ENCODE assay signal across 15 cellular contexts in the genomic region with DNA sequence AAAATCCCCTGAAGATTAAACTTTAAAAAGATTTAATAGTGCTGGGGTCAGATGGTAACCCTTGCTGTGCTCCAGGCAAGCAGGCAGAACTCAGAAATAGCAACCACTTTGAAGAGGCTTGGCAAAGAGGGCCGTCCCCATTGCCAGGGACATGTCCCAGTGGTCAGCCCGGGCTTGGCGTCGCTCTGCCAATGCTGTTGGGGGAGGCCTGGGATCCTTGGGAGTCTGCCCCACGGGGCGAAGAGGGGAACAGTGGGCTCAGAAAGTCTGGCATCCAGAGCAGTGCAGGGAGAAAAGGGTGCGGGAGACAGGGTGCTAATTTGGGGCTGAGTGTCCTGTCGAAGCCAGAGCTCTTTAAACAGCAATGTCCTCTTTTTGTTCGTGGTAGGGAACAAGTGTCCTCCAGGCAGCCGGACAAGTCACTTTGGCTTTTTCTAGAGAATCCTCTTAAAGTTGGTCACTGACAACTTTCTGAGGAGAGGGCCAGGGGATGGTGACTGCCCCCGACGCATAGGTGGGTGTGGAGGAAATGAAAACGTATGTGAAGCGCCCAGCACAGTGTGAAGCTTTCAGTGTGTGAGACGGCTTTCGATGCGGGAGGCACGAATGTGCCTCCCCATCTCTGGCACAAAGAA. TPM values are rescaled to one million over a fixed set of nuclear protein-coding genes. Genes with fewer than 3 reads are reported as not detected.
DNase-seq lines count a peak whose midpoint lies in the region; ATAC-seq and TF ChIP-seq lines count a peak whose summit lies in the region.
"Had no signal": no experiment of that assay in that cellular context is flagged by ENCODE, and none has a peak within 500 bp of the region (broad histone marks: within the 10 kb centered on the region; RNA-seq: fewer than 3 reads in every experiment).

No MANE protein-coding gene starts in this region.

- H3K4me3 ChIP-seq in endodermal cell (ENCODE audit: low read length) (no peak overlapping the region), right cardiac atrium (ENCODE audit: low read length) (no peak overlapping the region)
- H3K4me3 ChIP-seq: Peyer's patch had no signal

- no peak overlapping the region for H3K4me3 Mint-ChIP-seq in endodermal cell
- H3K4me3 Mint-ChIP-seq in activated naive CD8-positive, alpha-beta T cell treated with anti-CD3 and anti-CD28 coated beads, Interleukin-2, amount 50 U/mL, for 24 hours, result no peak overlapping the region

- no peaks in the 10 kb centered on the region for H3K27me3 Mint-ChIP-seq in endodermal cell (ENCODE audit: insufficient read depth)
- peaks cover 3% of the 10 kb centered on the region for H3K27me3 Mint-ChIP-seq in activated naive CD8-positive, alpha-beta T cell treated with anti-CD3 and anti-CD28 coated beads, Interleukin-2, amount 50 U/mL, for 24 hours

- H3K9me3 ChIP-seq in endodermal cell (ENCODE audit: control insufficient read depth, low read length) (no peaks in the 10 kb centered on the region), right cardiac atrium (ENCODE audit: control insufficient read depth, low read length) (no peaks in the 10 kb centered on the region)
- H3K9me3 ChIP-seq: Peyer's patch had no signal

- H3K4me1 ChIP-seq in endodermal cell (ENCODE audit: control insufficient read depth, insufficient read depth, low read length) (no peaks in the 10 kb centered on the region), right cardiac atrium (ENCODE audit: control insufficient read depth, insufficient read depth, low read length) (no peaks in the 10 kb centered on the region)
- H3K4me1 ChIP-seq: Peyer's patch had no signal

- H3K4me1 Mint-ChIP-seq in endodermal cell, result no peaks in the 10 kb centered on the region
- no peaks in the 10 kb centered on the region for H3K4me1 Mint-ChIP-seq in activated naive CD8-positive, alpha-beta T cell treated with anti-CD3 and anti-CD28 coated beads, Interleukin-2, amount 50 U/mL, for 24 hours

- intact Hi-C loops in right cardiac atrium (cut with DNase I), result no loop called here

- no peaks in the 10 kb centered on the region for H3K36me3 ChIP-seq in endodermal cell (ENCODE audit: control insufficient read depth, insufficient read depth, low read length)
- H3K36me3 ChIP-seq: Peyer's patch had no signal

- H3K9ac ChIP-seq in endodermal cell (ENCODE audit: extremely low read depth, low read length, poor library complexity, severe bottlenecking), result no peak overlapping the region

- no peak overlapping the region for H3K27ac Mint-ChIP-seq in endodermal cell
- no peak overlapping the region for H3K27ac Mint-ChIP-seq in activated naive CD8-positive, alpha-beta T cell treated with anti-CD3 and anti-CD28 coated beads, Interleukin-2, amount 50 U/mL, for 24 hours

- DNase-seq in Ammon's horn (ENCODE audit: low spot score) (peak; percentile 35), endodermal cell (peak; percentile 31), right cardiac atrium (peak; percentile 33 to 82 (median 80)), substantia nigra (lab: John Stamatoyannopoulos, UW) (peak in 16 of 49 donors; percentile 6 to 52 (median 28)), NCI-H2029 treated with DMSO at 0.1 percent for 48 hours (lab: John Stamatoyannopoulos, UW) (no peak), T-helper 1 cell (no peak)
- DNase-seq in activated naive CD8-positive, alpha-beta T cell treated with anti-CD3 and anti-CD28 coated beads, Interleukin-2, amount 50 U/mL, for 24 hours, result no peak
- DNase-seq: COR-L47, DMS153, MM.1S, NCI-H1930, NCI-H510A treated with DMSO at 0.1 percent for 48 hours had no signal

- no peaks in the 10 kb centered on the region for H3K9me3 Mint-ChIP-seq in endodermal cell
- peaks cover 5% of the 10 kb centered on the region for H3K9me3 Mint-ChIP-seq in activated naive CD8-positive, alpha-beta T cell treated with anti-CD3 and anti-CD28 coated beads, Interleukin-2, amount 50 U/mL, for 24 hours

- H3K27ac ChIP-seq in endodermal cell (ENCODE audit: low read depth, low read length), result no peak overlapping the region
- H3K27ac ChIP-seq in right cardiac atrium (ENCODE audit: low read length), result peak overlapping the region; percentile 59
- H3K27ac ChIP-seq in substantia nigra (ENCODE audit: low read depth, low read length, poor library complexity, severe bottlenecking), result peak overlapping the region; percentile 21
- H3K27ac ChIP-seq: C4-2B, Peyer's patch had no signal

- H3K27me3 ChIP-seq in endodermal cell (ENCODE audit: control insufficient read depth, insufficient read depth, low read length, poor library complexity, severe bottlenecking), result no peaks in the 10 kb centered on the region
- no peaks in the 10 kb centered on the region for H3K27me3 ChIP-seq in right cardiac atrium (ENCODE audit: control insufficient read depth, insufficient read depth)
- H3K27me3 ChIP-seq: Peyer's patch had no signal

- no peaks in the 10 kb centered on the region for H3K36me3 Mint-ChIP-seq in endodermal cell (ENCODE audit: low read depth)
- H3K36me3 Mint-ChIP-seq in activated naive CD8-positive, alpha-beta T cell treated with anti-CD3 and anti-CD28 coated beads, Interleukin-2, amount 50 U/mL, for 24 hours (ENCODE audit: low read depth), result no peaks in the 10 kb centered on the region

- 91 to 97% methylated on average over 11 to 18 of the region's 18 CpGs for WGBS in endodermal cell (ENCODE audit: insufficient coverage in 1 of 2, insufficient read length in 1 of 2), 2 experiments
- 63% methylated on average over 18 of the region's 18 CpGs for WGBS in right cardiac atrium

- peak; percentile 82 to 84 for ATAC-seq in right cardiac atrium
- no peak for ATAC-seq in activated naive CD8-positive, alpha-beta T cell treated with anti-CD3 and anti-CD28 coated beads, Interleukin-2, amount 50 U/mL, for 24 hours
- ATAC-seq in GM19452 (IDR thresholded peaks at IDR 0.05; ENCODE audit: unreplicated experiment), result no peak

- TF ChIP-seq CTCF in endodermal cell (conservative IDR thresholded peaks at IDR 0.05), result no peak

RNA-seq across cellular contexts. Expression of gene ZNF536, which starts 46.0 kb away (rescaled TPM):
- total RNA-seq in endodermal cell (not detected), right cardiac atrium (1 to 10 TPM; 2.5 to 6.5 (median 5.0) TPM)
- 5.0 TPM for polyA plus RNA-seq in endodermal cell (2013, experiment 1 of 2)
- polyA plus RNA-seq in endodermal cell (2013, experiment 2 of 2), result 4.8 TPM
- 2.5 TPM for polyA plus RNA-seq in right cardiac atrium

Comparison
In these comparisons a context has a peak if more than half of its experiments do, and no peak if none do; other contexts are left out.
1. DNase-seq: peak in Ammon's horn (single experiment), endodermal cell (single experiment) and right cardiac atrium (3 of 3); none in activated naive CD8-positive, alpha-beta T cell treated with anti-CD3 and anti-CD28 coated beads, Interleukin-2, amount 50 U/mL, for 24 hours (single experiment), NCI-H2029 treated with DMSO at 0.1 percent for 48 hours (single experiment) and T-helper 1 cell (0 of 5).
2. ATAC-seq: peak in right cardiac atrium (2 of 2); none in activated naive CD8-positive, alpha-beta T cell treated with anti-CD3 and anti-CD28 coated beads, Interleukin-2, amount 50 U/mL, for 24 hours (single experiment) and GM19452 (single experiment).